1 cellular context compared by ENCODE assay signal in genomic region chr4:127965062-127965802, GRCh38.
TF ChIP-seq lines count a peak whose summit lies in the region.

Gene ABHD18 (plus strand): TSS chr4:127965406. CDS start chr4:127982956, 17,550 bp downstream.
Gene MFSD8 (minus strand): TSS chr4:127965173. CDS start chr4:127965133, 40 bp downstream.

TF ChIP-seq in HepG2, 621 proteins besides CTCF, POLR2A, EP300 and RAD21 (continued from another document and continues in another):
- TF ChIP-seq HNF4A (CRISPR knock-in tag; IDR thresholded peaks at IDR 0.05): no peak; the same call in 1 of the 2 replicates
- peak; percentile 85 for TF ChIP-seq GABPB1 (CRISPR knock-in tag; IDR thresholded peaks at IDR 0.05)
- peak; percentile 73 for TF ChIP-seq ZFP90 (CRISPR knock-in tag; IDR thresholded peaks at IDR 0.05; ENCODE audit: borderline replicate concordance)
- TF ChIP-seq ZNF468 (CRISPR knock-in tag; IDR thresholded peaks at IDR 0.05): no peak
- TF ChIP-seq MZF1 (CRISPR knock-in tag; IDR thresholded peaks at IDR 0.05; ENCODE audit: borderline replicate concordance): peak; percentile 52; the same call in 1 of the 2 replicates
- peak; percentile 50; the same call in 1 of the 2 replicates for TF ChIP-seq NFYB (CRISPR knock-in tag; IDR thresholded peaks at IDR 0.05)
- TF ChIP-seq THAP9 (CRISPR knock-in tag; IDR thresholded peaks at IDR 0.05; ENCODE audit: borderline replicate concordance): peak; percentile 88; the same call in 1 of the 2 replicates
- peak; percentile 15 for TF ChIP-seq SKI (IDR thresholded peaks at IDR 0.05; ENCODE audit: partially characterized antibody)
- TF ChIP-seq MIER2 (CRISPR knock-in tag; IDR thresholded peaks at IDR 0.05): no peak
- peak; percentile 48; the same call in 1 of the 2 replicates for TF ChIP-seq ZNF274 (CRISPR knock-in tag; IDR thresholded peaks at IDR 0.05)
- TF ChIP-seq ZNF136 (CRISPR knock-in tag; IDR thresholded peaks at IDR 0.05; ENCODE audit: low read depth): peak; percentile 96; the same call in 1 of the 2 replicates
- 0 out of 2 replicates have a peak, but pooled peaks have one; percentile 44 for TF ChIP-seq ZNF746 (CRISPR knock-in tag; IDR thresholded peaks at IDR 0.05)
- peak; percentile 63; the same call in 1 of the 2 replicates for TF ChIP-seq ZNF317 (CRISPR knock-in tag; IDR thresholded peaks at IDR 0.05)
- peak in 1 of 2 experiments; percentile 49; a peak in 1 of 4 replicates for TF ChIP-seq KLF16 (CRISPR knock-in tag; IDR thresholded peaks at IDR 0.05)
- no peak for TF ChIP-seq SYNCRIP (IDR thresholded peaks at IDR 0.05; ENCODE audit: insufficient read depth, low read depth, low read length)
- no peak for TF ChIP-seq CEBPZ (IDR thresholded peaks at IDR 0.05; ENCODE audit: low read length)
- peak; percentile 72; the same call in 1 of the 2 replicates for TF ChIP-seq PHF21A (CRISPR knock-in tag; IDR thresholded peaks at IDR 0.05)
- TF ChIP-seq TBP (CRISPR knock-in tag; IDR thresholded peaks at IDR 0.05): no peak
- TF ChIP-seq CCDC6 (CRISPR knock-in tag; IDR thresholded peaks at IDR 0.05): peak; percentile 92; the same call in 1 of the 2 replicates
- TF ChIP-seq ZGPAT (CRISPR knock-in tag; IDR thresholded peaks at IDR 0.05): peak; percentile 89
- TF ChIP-seq ZNF460 (CRISPR knock-in tag; IDR thresholded peaks at IDR 0.05; ENCODE audit: borderline replicate concordance): peak; percentile 78; the same call in 1 of the 2 replicates
- peak; percentile 91 for TF ChIP-seq POLR2G (IDR thresholded peaks at IDR 0.05; ENCODE audit: low read depth, low read length)
- TF ChIP-seq ZNF121 (CRISPR knock-in tag; IDR thresholded peaks at IDR 0.05): peak; percentile 16; the same call in 1 of the 2 replicates
- peak; percentile 50; the same call in 1 of the 2 replicates for TF ChIP-seq ZNF335 (CRISPR knock-in tag; IDR thresholded peaks at IDR 0.05)
- peak; percentile 83; the same call in 1 of the 2 replicates for TF ChIP-seq ZNF790 (CRISPR knock-in tag; IDR thresholded peaks at IDR 0.05; ENCODE audit: borderline replicate concordance)
- TF ChIP-seq SAFB2 (CRISPR knock-in tag; IDR thresholded peaks at IDR 0.05; ENCODE audit: borderline replicate concordance, low read depth): no peak; the same call in 1 of the 2 replicates
- TF ChIP-seq DPF2 (CRISPR knock-in tag; IDR thresholded peaks at IDR 0.05; ENCODE audit: borderline replicate concordance, low read depth): no peak
- peak; percentile 34; the same call in 1 of the 2 replicates for TF ChIP-seq ZNF280D (CRISPR knock-in tag; IDR thresholded peaks at IDR 0.05)
- TF ChIP-seq MIER3 (CRISPR knock-in tag; IDR thresholded peaks at IDR 0.05; ENCODE audit: borderline replicate concordance): no peak; the same call in none of the 2 replicates
- TF ChIP-seq KLF12 (CRISPR knock-in tag; IDR thresholded peaks at IDR 0.05; ENCODE audit: borderline replicate concordance): peak; percentile 47; the same call in 1 of the 2 replicates
- no peak for TF ChIP-seq HINFP (CRISPR knock-in tag; IDR thresholded peaks at IDR 0.05; ENCODE audit: low read depth)
- 0 out of 2 replicates have a peak, but pooled peaks have one; percentile 27 for TF ChIP-seq RBAK (CRISPR knock-in tag; IDR thresholded peaks at IDR 0.05)
- no peak for TF ChIP-seq CBX2 (IDR thresholded peaks at IDR 0.05; ENCODE audit: low read depth, low read length)
- peak; percentile 54; the same call in 1 of the 2 replicates for TF ChIP-seq CBX2 (CRISPR knock-in tag; IDR thresholded peaks at IDR 0.05; ENCODE audit: low read depth)
- TF ChIP-seq SALL2 (CRISPR knock-in tag; IDR thresholded peaks at IDR 0.05): peak; percentile 26; the same call in 1 of the 2 replicates
- peak; percentile 90; the same call in 1 of the 2 replicates for TF ChIP-seq HOMEZ (CRISPR knock-in tag; IDR thresholded peaks at IDR 0.05; ENCODE audit: low read depth)
- peak; percentile 78; the same call in 1 of the 2 replicates for TF ChIP-seq ZSCAN21 (CRISPR knock-in tag; IDR thresholded peaks at IDR 0.05; ENCODE audit: borderline replicate concordance)
- no peak for TF ChIP-seq SRSF4 (IDR thresholded peaks at IDR 0.05; ENCODE audit: low read depth, low read length, poor library complexity, severe bottlenecking)
- peak; percentile 90; the same call in 1 of the 2 replicates for TF ChIP-seq ZNF709 (CRISPR knock-in tag; IDR thresholded peaks at IDR 0.05)
- TF ChIP-seq TFDP1 (CRISPR knock-in tag; IDR thresholded peaks at IDR 0.05; ENCODE audit: borderline replicate concordance): peak; percentile 54; the same call in 1 of the 2 replicates
- peak; percentile 97 for TF ChIP-seq CHD2 (IDR thresholded peaks at IDR 0.05; ENCODE audit: low read depth, low read length)
- TF ChIP-seq GATAD1 (CRISPR knock-in tag; IDR thresholded peaks at IDR 0.05): peak; percentile 87
- TF ChIP-seq ZFP36L1 (CRISPR knock-in tag; IDR thresholded peaks at IDR 0.05): peak; percentile 62; the same call in 1 of the 2 replicates
- TF ChIP-seq TBL1XR1 (IDR thresholded peaks at IDR 0.05; ENCODE audit: borderline replicate concordance, low read length, partially characterized antibody): no peak
- no peak for TF ChIP-seq NCOA5 (CRISPR knock-in tag; IDR thresholded peaks at IDR 0.05)
- peak; percentile 4; the same call in 1 of the 2 replicates for TF ChIP-seq USF2 (IDR thresholded peaks at IDR 0.05; ENCODE audit: low read depth, low read length)
- TF ChIP-seq USF2 (CRISPR knock-in tag; IDR thresholded peaks at IDR 0.05; ENCODE audit: borderline replicate concordance): peak; percentile 64
- no peak for TF ChIP-seq ZNF367 (CRISPR knock-in tag; IDR thresholded peaks at IDR 0.05; ENCODE audit: borderline replicate concordance)
